In genomic region chr16:17313085-17313611, GRCh38 we compare ENCODE assay signal across 9 cellular contexts.
DNase-seq lines count a peak whose midpoint lies in the region; ATAC-seq and TF ChIP-seq lines count a peak whose summit lies in the region.
"Had no signal": no experiment of that assay in that cellular context is flagged by ENCODE, and none has a peak within 500 bp of the region (broad histone marks: within the 10 kb centered on the region; RNA-seq: fewer than 3 reads in every experiment).

No MANE protein-coding gene starts in this region.

- H3K36me3 ChIP-seq in lower lobe of right lung (no peaks in the 10 kb centered on the region), thoracic aorta (no peaks in the 10 kb centered on the region)

- peak overlapping the region; percentile 72 for H3K27ac ChIP-seq in lower lobe of right lung
- H3K27ac ChIP-seq in thoracic aorta: peak overlapping the region; percentile 74 to 84

- H3K27me3 ChIP-seq in lower lobe of right lung (ENCODE audit: low read depth): no peaks in the 10 kb centered on the region
- H3K27me3 ChIP-seq in thoracic aorta (replicated peaks; ENCODE audit: insufficient read depth): no peaks in the 10 kb centered on the region

- ATAC-seq in lower lobe of right lung: peak; percentile 16 to 63
- no peak for ATAC-seq in thoracic aorta (ENCODE audit: insufficient number of reproducible peaks, low FRiP score, low read depth)
- ATAC-seq: stimulated activated effector memory CD8-positive, alpha-beta T cell treated with anti-CD3 and anti-CD28 coated beads, Interleukin-12 subunit alpha, Interleukin-12 subunit beta, amount 100 ng/mL, for 72 hours had no signal

- H3K4me3 ChIP-seq in lower lobe of right lung: no peak overlapping the region
- no peak overlapping the region for H3K4me3 ChIP-seq in thoracic aorta

- H3K4me1 Mint-ChIP-seq in chondrocyte (ENCODE audit: low read depth): peaks cover 31% of the 10 kb centered on the region

- no peaks in the 10 kb centered on the region for H3K36me3 Mint-ChIP-seq in chondrocyte (ENCODE audit: low read depth)
- H3K36me3 Mint-ChIP-seq: stimulated activated effector memory CD8-positive, alpha-beta T cell treated with anti-CD3 and anti-CD28 coated beads, Interleukin-12 subunit alpha, Interleukin-12 subunit beta, amount 100 ng/mL, for 72 hours had no signal

- peak overlapping the region; percentile 84 for H3K27ac Mint-ChIP-seq in chondrocyte (ENCODE audit: unreplicated experiment)
- H3K27ac Mint-ChIP-seq: stimulated activated effector memory CD8-positive, alpha-beta T cell treated with anti-CD3 and anti-CD28 coated beads, Interleukin-12 subunit alpha, Interleukin-12 subunit beta, amount 100 ng/mL, for 72 hours had no signal

- TF ChIP-seq CTCF in chondrocyte (IDR thresholded peaks at IDR 0.05) (no peak), lower lobe of right lung (IDR thresholded peaks at IDR 0.05) (no peak), thoracic aorta (IDR thresholded peaks at IDR 0.05) (no peak)

- peak; percentile 30 for DNase-seq in NCI-H2029 treated with DMSO at 0.1 percent for 48 hours (lab: John Stamatoyannopoulos, UW)
- DNase-seq in chondrocyte (ENCODE audit: low spot score): no peak
- DNase-seq in lower lobe of right lung: no peak
- DNase-seq in thoracic aorta (ENCODE audit: low spot score): no peak
- no peak for DNase-seq in mesenteric fat pad (ENCODE audit: low spot score)
- DNase-seq in DMS114 treated with DMSO at 0.1 percent for 48 hours (lab: John Stamatoyannopoulos, UW; ENCODE audit: unreplicated experiment): no peak
- DNase-seq in stimulated activated CD4-positive, alpha-beta T cell treated with anti-CD3 and anti-CD28 coated beads, Interleukin-12 subunit alpha, Interleukin-12 subunit beta, amount 100 ng/mL, for 4 hours: no peak
- DNase-seq: activated CD4-positive, CD25-positive, alpha-beta regulatory T cell had no signal

- H3K9me3 ChIP-seq in lower lobe of right lung (no peaks in the 10 kb centered on the region), thoracic aorta (no peaks in the 10 kb centered on the region)

- intact Hi-C loops in lower lobe of right lung (cut with DNase I): no loop called here

- H3K27me3 Mint-ChIP-seq in chondrocyte (ENCODE audit: low read depth): no peaks in the 10 kb centered on the region

- H3K4me1 ChIP-seq in lower lobe of right lung: peaks cover 19% of the 10 kb centered on the region
- H3K4me1 ChIP-seq in thoracic aorta (ENCODE audit: control insufficient read depth in 1 of 2, low read depth in 2 of 2): peaks cover 11 to 25% of the 10 kb centered on the region in 2 donors

- no peak overlapping the region for H3K4me3 Mint-ChIP-seq in chondrocyte (ENCODE audit: unreplicated experiment)
- H3K4me3 Mint-ChIP-seq: stimulated activated effector memory CD8-positive, alpha-beta T cell treated with anti-CD3 and anti-CD28 coated beads, Interleukin-12 subunit alpha, Interleukin-12 subunit beta, amount 100 ng/mL, for 72 hours had no signal

- H3K9me3 Mint-ChIP-seq in chondrocyte (ENCODE audit: low read depth): no peaks in the 10 kb centered on the region
- H3K9me3 Mint-ChIP-seq: stimulated activated effector memory CD8-positive, alpha-beta T cell treated with anti-CD3 and anti-CD28 coated beads, Interleukin-12 subunit alpha, Interleukin-12 subunit beta, amount 100 ng/mL, for 72 hours had no signal
